ENCODE assay signal across 18 cellular contexts in the genomic region with DNA sequence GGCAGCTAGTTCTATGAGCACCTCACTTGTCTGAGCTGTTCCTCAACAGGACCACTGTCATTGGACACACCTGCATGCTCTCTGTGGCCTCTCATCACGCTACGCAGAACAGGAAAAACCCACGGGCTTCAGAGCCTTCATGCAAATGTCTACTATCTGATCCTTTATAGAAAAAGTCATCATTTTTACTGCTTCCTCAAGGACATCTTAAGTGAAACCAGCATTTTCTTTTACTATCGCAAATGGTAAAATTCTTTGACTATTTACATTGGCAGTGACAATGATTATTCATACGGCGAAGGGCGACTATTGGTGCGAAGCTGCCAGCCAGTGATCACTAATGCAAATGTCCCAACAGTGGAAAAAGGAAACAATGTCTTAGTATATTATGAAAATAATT.
DNase-seq lines count a peak whose midpoint lies in the region; ATAC-seq and TF ChIP-seq lines count a peak whose summit lies in the region.
"Had no signal": no experiment of that assay in that cellular context is flagged by ENCODE, and none has a peak within 500 bp of the region (broad histone marks: within the 10 kb centered on the region; RNA-seq: fewer than 3 reads in every experiment).

No MANE protein-coding gene starts in this region.

- no peaks in the 10 kb centered on the region for H3K9me3 Mint-ChIP-seq in stimulated activated naive CD8-positive, alpha-beta T cell treated with anti-CD3 and anti-CD28 coated beads, Interleukin-15, amount 100 ng/mL, for 72 hours
- H3K9me3 Mint-ChIP-seq: activated CD8-positive, alpha-beta T cell treated with anti-CD3 and anti-CD28 coated beads for 36 hours had no signal

- peaks cover 27% of the 10 kb centered on the region for H4K20me1 ChIP-seq in SK-N-SH (ENCODE audit: insufficient read depth)

- POLR2A ChIA-PET in SK-N-SH (lab: Yijun Ruan, JAX): no interaction called here

- ATAC-seq in SK-N-SH treated with all-trans-retinoic acid at 6 μM for 48 hours (no peak), HG02885 (IDR thresholded peaks at IDR 0.05; ENCODE audit: poor library complexity, unreplicated experiment) (peak; percentile 90)
- no peak for ATAC-seq in stimulated activated naive CD8-positive, alpha-beta T cell treated with anti-CD3 and anti-CD28 coated beads, Interleukin-15, amount 100 ng/mL, for 72 hours
- ATAC-seq: activated CD8-positive, alpha-beta T cell treated with anti-CD3 and anti-CD28 coated beads for 36 hours; gastrocnemius medialis had no signal

- H3K27me3 Mint-ChIP-seq in stimulated activated naive CD8-positive, alpha-beta T cell treated with anti-CD3 and anti-CD28 coated beads, Interleukin-15, amount 100 ng/mL, for 72 hours: no peaks in the 10 kb centered on the region
- H3K27me3 Mint-ChIP-seq: activated CD8-positive, alpha-beta T cell treated with anti-CD3 and anti-CD28 coated beads for 36 hours had no signal

- H3K9ac ChIP-seq in SK-N-SH (no peak overlapping the region), adipocyte (ENCODE audit: low read length) (no peak overlapping the region)

- TF ChIP-seq CTCF in SK-N-SH (IDR thresholded peaks at IDR 0.05): no peak

- 92% methylated on average over 8 of the region's 8 CpGs for WGBS in SK-N-SH (ENCODE audit: low lambda C conversion rate)

- H3K27me3 ChIP-seq in SK-N-SH (ENCODE audit: insufficient read depth) (no peaks in the 10 kb centered on the region), adipocyte (replicated peaks; ENCODE audit: control insufficient read depth, insufficient read depth, low read length) (no peaks in the 10 kb centered on the region)
- H3K27me3 ChIP-seq: gastrocnemius medialis, neutrophil had no signal

- peaks cover 95% of the 10 kb centered on the region for H3K79me2 ChIP-seq in SK-N-SH (ENCODE audit: insufficient read depth)

- TF ChIP-seq RAD21 in SK-N-SH (IDR thresholded peaks at IDR 0.05; ENCODE audit: low read length): no peak

- no peak overlapping the region for H3K4me3 ChIP-seq in SK-N-SH (ENCODE audit: low read depth in 2 of 2, low read length in 1 of 2)
- no peak overlapping the region for H3K4me3 ChIP-seq in adipocyte (ENCODE audit: low read length)
- H3K4me3 ChIP-seq: gastrocnemius medialis had no signal

- H3K36me3 ChIP-seq in SK-N-SH (replicated peaks in 1 of 2; ENCODE audit: control insufficient read depth in 1 of 2, insufficient read depth in 2 of 2, low read length in 1 of 2) (peaks cover 72 to 88% of the 10 kb centered on the region in 2 experiments), adipocyte (ENCODE audit: control insufficient read depth, insufficient read depth, low read length, severe bottlenecking) (peaks cover 64% of the 10 kb centered on the region)

- H3K27ac Mint-ChIP-seq in stimulated activated naive CD8-positive, alpha-beta T cell treated with anti-CD3 and anti-CD28 coated beads, Interleukin-15, amount 100 ng/mL, for 72 hours: no peak overlapping the region
- H3K27ac Mint-ChIP-seq: activated CD8-positive, alpha-beta T cell treated with anti-CD3 and anti-CD28 coated beads for 36 hours had no signal

- no peaks in the 10 kb centered on the region for H3K4me1 Mint-ChIP-seq in stimulated activated naive CD8-positive, alpha-beta T cell treated with anti-CD3 and anti-CD28 coated beads, Interleukin-15, amount 100 ng/mL, for 72 hours

- H3K27ac ChIP-seq in SK-N-SH (ENCODE audit: low read depth in 2 of 2, low read length in 1 of 2): peak overlapping the region in 1 of 2 experiments; percentile 53; a peak in 1 of 4 replicates
- H3K27ac ChIP-seq: 22Rv1, gastrocnemius medialis, neutrophil had no signal

- H3K4me2 ChIP-seq in SK-N-SH: peak overlapping the region; percentile 16; the same call in 1 of the 2 replicates

- H3K4me3 Mint-ChIP-seq in stimulated activated naive CD8-positive, alpha-beta T cell treated with anti-CD3 and anti-CD28 coated beads, Interleukin-15, amount 100 ng/mL, for 72 hours: no peak overlapping the region
- H3K4me3 Mint-ChIP-seq: activated CD8-positive, alpha-beta T cell treated with anti-CD3 and anti-CD28 coated beads for 36 hours had no signal

- TF ChIP-seq EP300 in SK-N-SH (IDR thresholded peaks at IDR 0.05; ENCODE audit: borderline replicate concordance in 1 of 2, low read depth in 1 of 2, low read length in 1 of 2): no peak

- H2AFZ ChIP-seq in SK-N-SH (ENCODE audit: low read depth): no peak overlapping the region

- CTCF ChIA-PET in SK-N-SH (lab: Yijun Ruan, JAX): interaction anchor here (1.5 to 8.9 kb wide), 5 partner anchors 12 to 137 kb away, joined by 4 to 66 read pairs (median 8); no protein-coding TSS in a partner anchor

- H3K9me2 ChIP-seq in SK-N-SH: no peaks in the 10 kb centered on the region

- H3K4me1 ChIP-seq in SK-N-SH (ENCODE audit: control insufficient read depth in 1 of 2, insufficient read depth in 2 of 2, low read depth in 1 of 2, low read length in 1 of 2) (peaks cover 11 to 14% of the 10 kb centered on the region in 2 experiments; a peak in 3 of 4 replicates), adipocyte (ENCODE audit: control insufficient read depth, insufficient read depth, low read length) (peaks cover 29% of the 10 kb centered on the region)

- H3K9me3 ChIP-seq in SK-N-SH (no peaks in the 10 kb centered on the region), adipocyte (ENCODE audit: control insufficient read depth, low read length) (no peaks in the 10 kb centered on the region)
- H3K9me3 ChIP-seq: gastrocnemius medialis, neutrophil had no signal

- peaks cover 52% of the 10 kb centered on the region for H3F3A ChIP-seq in SK-N-SH (replicated peaks; ENCODE audit: insufficient read depth)

- DNase-seq in SK-N-SH: no peak
- peak; percentile 36 for DNase-seq in adipocyte (ENCODE audit: low read depth)
- DNase-seq in stimulated activated naive CD8-positive, alpha-beta T cell treated with anti-CD3 and anti-CD28 coated beads, Interleukin-15, amount 100 ng/mL, for 72 hours: no peak
- DNase-seq in NCI-H128 (lab: John Stamatoyannopoulos, UW; ENCODE audit: unreplicated experiment): no peak
- no peak for DNase-seq in pons (ENCODE audit: low spot score)
- no peak for DNase-seq in HPDE6-E6E7 (ENCODE audit: extremely low spot score)
- DNase-seq: activated CD8-positive, alpha-beta T cell treated with anti-CD3 and anti-CD28 coated beads for 36 hours; activated effector memory CD4-positive, alpha-beta T cell treated with Interleukin-2 at 50 U/mL for 16 hours; gastrocnemius medialis; GDM1; NCI-H2081 treated with DMSO at 0.1 percent for 48 hours; Right ventricle myocardium superior; stimulated activated naive CD4-positive, alpha-beta T cell treated with Interleukin-2 at 50 U/mL for 16 hours; T1000 had no signal

TF ChIP-seq in SK-N-SH, 30 proteins besides CTCF, POLR2A, EP300 and RAD21:
- TF ChIP-seq FOXJ3 (CRISPR knock-in tag; IDR thresholded peaks at IDR 0.05): no peak

TF ChIP-seq in SK-N-SH treated with all-trans-retinoic acid at 6 μM for 48 hours, 23 proteins besides CTCF, POLR2A, EP300 and RAD21 (continues in another document):
- TF ChIP-seq ARNTL (CRISPR knock-in tag; IDR thresholded peaks at IDR 0.05; ENCODE audit: borderline replicate concordance, low read depth) (no peak), ESRRG (CRISPR knock-in tag; IDR thresholded peaks at IDR 0.05) (no peak), ZNF565 (CRISPR knock-in tag; conservative IDR thresholded peaks at IDR 0.05; ENCODE audit: low read depth) (no peak), TCF4 (CRISPR knock-in tag; IDR thresholded peaks at IDR 0.05; ENCODE audit: borderline replicate concordance) (no peak), PPARA (CRISPR knock-in tag; IDR thresholded peaks at IDR 0.05; ENCODE audit: borderline replicate concordance) (no peak), OSR1 (CRISPR knock-in tag; IDR thresholded peaks at IDR 0.05) (no peak), ZNF8 (CRISPR knock-in tag; IDR thresholded peaks at IDR 0.05) (no peak), CSDC2 (CRISPR knock-in tag; IDR thresholded peaks at IDR 0.05) (no peak), TOX (CRISPR knock-in tag; IDR thresholded peaks at IDR 0.05; ENCODE audit: borderline replicate concordance) (no peak), POU6F1 (CRISPR knock-in tag; IDR thresholded peaks at IDR 0.05; ENCODE audit: borderline replicate concordance, low read depth) (no peak), CREB5 (CRISPR knock-in tag; IDR thresholded peaks at IDR 0.05; ENCODE audit: low read depth) (no peak)
- TF ChIP-seq, protein P1, sequence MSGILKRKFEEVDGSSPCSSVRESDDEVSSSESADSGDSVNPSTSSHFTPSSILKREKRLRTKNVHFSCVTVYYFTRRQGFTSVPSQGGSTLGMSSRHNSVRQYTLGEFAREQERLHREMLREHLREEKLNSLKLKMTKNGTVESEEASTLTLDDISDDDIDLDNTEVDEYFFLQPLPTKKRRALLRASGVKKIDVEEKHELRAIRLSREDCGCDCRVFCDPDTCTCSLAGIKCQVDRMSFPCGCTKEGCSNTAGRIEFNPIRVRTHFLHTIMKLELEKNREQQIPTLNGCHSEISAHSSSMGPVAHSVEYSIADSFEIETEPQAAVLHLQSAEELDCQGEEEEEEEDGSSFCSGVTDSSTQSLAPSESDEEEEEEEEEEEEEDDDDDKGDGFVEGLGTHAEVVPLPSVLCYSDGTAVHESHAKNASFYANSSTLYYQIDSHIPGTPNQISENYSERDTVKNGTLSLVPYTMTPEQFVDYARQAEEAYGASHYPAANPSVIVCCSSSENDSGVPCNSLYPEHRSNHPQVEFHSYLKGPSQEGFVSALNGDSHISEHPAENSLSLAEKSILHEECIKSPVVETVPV (CRISPR knock-in tag; IDR thresholded peaks at IDR 0.05): no peak
